14 cellular contexts compared by ENCODE assay signal in the genomic region with DNA sequence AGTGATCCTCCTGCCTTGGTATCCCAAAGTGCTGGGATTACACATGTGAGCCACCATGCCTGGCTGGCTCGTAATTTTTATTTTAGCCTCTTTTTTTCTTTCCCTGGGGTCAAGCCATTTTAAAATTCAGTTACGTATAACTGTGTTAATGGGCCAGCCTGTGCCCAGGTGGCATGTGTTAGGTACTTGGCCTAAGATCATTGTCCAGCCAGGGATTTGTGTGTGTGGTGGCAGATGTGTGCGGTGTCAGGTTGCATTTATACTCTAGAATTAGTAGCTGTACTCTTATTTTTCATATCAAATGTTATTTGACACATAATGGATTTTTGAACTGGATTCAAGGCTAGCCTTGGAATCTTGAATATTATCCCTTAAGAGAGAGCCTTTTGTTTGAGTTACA.
DNase-seq lines count a peak whose midpoint lies in the region; ATAC-seq and TF ChIP-seq lines count a peak whose summit lies in the region.
"Had no signal": no experiment of that assay in that cellular context is flagged by ENCODE, and none has a peak within 500 bp of the region (broad histone marks: within the 10 kb centered on the region; RNA-seq: fewer than 3 reads in every experiment).

No MANE protein-coding gene starts in this region.

- no peaks in the 10 kb centered on the region for H3K9me3 Mint-ChIP-seq in activated naive CD8-positive, alpha-beta T cell treated with anti-CD3 and anti-CD28 coated beads, Interleukin-2, amount 50 U/mL, for 24 hours
- no peaks in the 10 kb centered on the region for H3K9me3 Mint-ChIP-seq in type B pancreatic cell
- H3K9me3 Mint-ChIP-seq: activated B cell treated with CpG ODN at 0.5 μM for 24 hours; activated naive CD4-positive, alpha-beta T cell treated with anti-CD3 and anti-CD28 coated beads, Interleukin-2, amount 50 U/mL, for 72 hours had no signal

- intact Hi-C loops in left ventricle myocardium superior (cut with micrococcal nuclease) (no loop called here), right cardiac atrium (cut with DNase I) (loop anchor here in 1 of 4 donors (10.0 kb wide), 1 partner anchor 66 kb away; the partner anchor contains the start of gene FBXO34)

- ATAC-seq in left ventricle myocardium superior = peak; percentile 40
- ATAC-seq in right cardiac atrium = no peak
- no peak for ATAC-seq in activated naive CD8-positive, alpha-beta T cell treated with anti-CD3 and anti-CD28 coated beads, Interleukin-2, amount 50 U/mL, for 24 hours
- ATAC-seq in GM21717 (IDR thresholded peaks at IDR 0.05; ENCODE audit: unreplicated experiment) = no peak
- ATAC-seq: left lobe of liver, T-helper 17 cell had no signal

- DNase-seq in left ventricle myocardium superior = no peak
- DNase-seq in right cardiac atrium = no peak
- DNase-seq in NCI-H2196 (lab: John Stamatoyannopoulos, UW; ENCODE audit: unreplicated experiment) = peak; percentile 29
- DNase-seq in activated naive CD8-positive, alpha-beta T cell treated with anti-CD3 and anti-CD28 coated beads, Interleukin-2, amount 50 U/mL, for 24 hours = no peak
- no peak for DNase-seq in type B pancreatic cell (ENCODE audit: extremely low spot score, unreplicated experiment)
- no peak for DNase-seq in HUDEP-2 (lab: John Stamatoyannopoulos, UW; ENCODE audit: unreplicated experiment in 76 of 76)
- DNase-seq: activated B cell treated with CpG ODN at 0.5 μM for 24 hours, ovary, SJCRH30, T-helper 17 cell, testis had no signal

- H3K27me3 Mint-ChIP-seq in activated naive CD8-positive, alpha-beta T cell treated with anti-CD3 and anti-CD28 coated beads, Interleukin-2, amount 50 U/mL, for 24 hours = no peaks in the 10 kb centered on the region
- H3K27me3 Mint-ChIP-seq in type B pancreatic cell = no peaks in the 10 kb centered on the region
- H3K27me3 Mint-ChIP-seq: activated B cell treated with CpG ODN at 0.5 μM for 24 hours, T-helper 17 cell had no signal

- no peaks in the 10 kb centered on the region for H3K27me3 ChIP-seq in right cardiac atrium (ENCODE audit: control insufficient read depth, insufficient read depth)
- H3K27me3 ChIP-seq: ovary, SJCRH30, testis had no signal

- peaks cover 74% of the 10 kb centered on the region for H3K4me1 Mint-ChIP-seq in activated naive CD8-positive, alpha-beta T cell treated with anti-CD3 and anti-CD28 coated beads, Interleukin-2, amount 50 U/mL, for 24 hours
- peaks cover 38% of the 10 kb centered on the region for H3K4me1 Mint-ChIP-seq in type B pancreatic cell (ENCODE audit: unreplicated experiment)

- no peak overlapping the region for H3K4me3 ChIP-seq in right cardiac atrium (ENCODE audit: low read length)
- H3K4me3 ChIP-seq: ovary, SJCRH30, testis had no signal

- H3K4me1 ChIP-seq in right cardiac atrium (ENCODE audit: control insufficient read depth, insufficient read depth, low read length) = peaks cover 8% of the 10 kb centered on the region
- H3K4me1 ChIP-seq: SJCRH30 had no signal

- H3K9me3 ChIP-seq in right cardiac atrium (ENCODE audit: control insufficient read depth, low read length) = no peaks in the 10 kb centered on the region
- H3K9me3 ChIP-seq: ovary, SJCRH30, testis had no signal

- 88% methylated on average over 3 of the region's 3 CpGs for WGBS in right cardiac atrium

- H3K36me3 Mint-ChIP-seq in activated naive CD8-positive, alpha-beta T cell treated with anti-CD3 and anti-CD28 coated beads, Interleukin-2, amount 50 U/mL, for 24 hours (ENCODE audit: low read depth) = peaks cover 2% of the 10 kb centered on the region
- no peaks in the 10 kb centered on the region for H3K36me3 Mint-ChIP-seq in type B pancreatic cell
- H3K36me3 Mint-ChIP-seq: activated naive CD4-positive, alpha-beta T cell treated with anti-CD3 and anti-CD28 coated beads, Interleukin-2, amount 50 U/mL, for 72 hours had no signal

- no peak for TF ChIP-seq CTCF in type B pancreatic cell (conservative IDR thresholded peaks at IDR 0.05)

- H3K27ac Mint-ChIP-seq in activated naive CD8-positive, alpha-beta T cell treated with anti-CD3 and anti-CD28 coated beads, Interleukin-2, amount 50 U/mL, for 24 hours = peak overlapping the region; percentile 13
- peak overlapping the region; percentile 60 for H3K27ac Mint-ChIP-seq in type B pancreatic cell
- H3K27ac Mint-ChIP-seq: activated B cell treated with CpG ODN at 0.5 μM for 24 hours had no signal

- H3K4me3 Mint-ChIP-seq in activated naive CD8-positive, alpha-beta T cell treated with anti-CD3 and anti-CD28 coated beads, Interleukin-2, amount 50 U/mL, for 24 hours = no peak overlapping the region
- no peak overlapping the region for H3K4me3 Mint-ChIP-seq in type B pancreatic cell
- H3K4me3 Mint-ChIP-seq: activated B cell treated with CpG ODN at 0.5 μM for 24 hours had no signal

- no peak overlapping the region for H3K27ac ChIP-seq in right cardiac atrium (ENCODE audit: low read length)
- H3K27ac ChIP-seq: ovary, SJCRH30, testis had no signal
